Comparison of ENCODE assay signal across 9 cellular contexts in the genomic region with DNA sequence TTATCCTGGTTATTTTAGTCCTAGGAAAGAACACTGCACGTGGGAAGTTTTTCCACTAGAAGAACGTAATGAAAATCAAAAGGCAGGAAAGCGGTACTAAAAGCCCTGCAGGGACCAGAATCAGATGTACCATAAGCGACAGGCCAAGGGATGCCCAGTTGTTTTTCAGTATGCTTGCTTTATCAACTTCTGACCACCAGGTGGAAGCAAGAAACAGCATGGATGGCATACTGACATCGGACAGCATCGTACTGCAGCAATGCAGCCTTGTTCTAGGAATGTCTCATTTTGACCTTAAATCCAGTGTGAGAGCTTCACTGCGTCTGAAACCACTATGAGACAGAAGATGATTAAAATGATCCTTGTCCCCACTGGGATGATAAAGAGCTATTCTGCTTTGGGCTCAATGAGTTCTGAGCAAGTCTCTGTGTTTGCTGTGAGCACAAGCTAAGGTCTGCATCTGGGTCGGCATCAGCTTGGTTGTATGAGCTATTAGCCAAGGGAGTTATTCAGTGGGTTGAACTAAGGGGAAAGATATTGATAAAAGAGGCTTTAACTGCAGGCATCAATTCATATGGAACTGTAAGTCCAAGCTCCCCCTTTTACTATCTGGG. TPM values are rescaled to one million over a fixed set of nuclear protein-coding genes. Genes with fewer than 3 reads are reported as not detected.
A peak's percentile ranks its signal among the peaks of the same experiment; 100 is the strongest.
DNase-seq lines count a peak whose midpoint lies in the region; ATAC-seq and TF ChIP-seq lines count a peak whose summit lies in the region.
"Had no signal": no experiment of that assay in that cellular context is flagged by ENCODE, and none has a peak within 500 bp of the region (broad histone marks: within the 10 kb centered on the region; RNA-seq: fewer than 3 reads in every experiment).

No MANE protein-coding gene starts in this region.

- peak; percentile 87 for TF ChIP-seq CTCF in brain (conservative IDR thresholded peaks at IDR 0.05)

- H3K27ac Mint-ChIP-seq in brain = peak overlapping the region in 3 of 5 experiments; percentile 37 to 85 (median 52)
- H3K27ac Mint-ChIP-seq: dendritic cell treated with granulocyte-macrophage colony-stimulating factor and Interleukin-4, amounts not matched to agents 40 ng/mL and 50 ng/mL, for 4 days had no signal

- H3K4me3 Mint-ChIP-seq in brain = peak overlapping the region; percentile 18 to 31 (median 19)
- H3K4me3 Mint-ChIP-seq: dendritic cell treated with granulocyte-macrophage colony-stimulating factor and Interleukin-4, amounts not matched to agents 40 ng/mL and 50 ng/mL, for 4 days had no signal

- H3K27me3 Mint-ChIP-seq in brain = peaks cover 14% of the 10 kb centered on the region

- H3K36me3 ChIP-seq in SK-N-MC (ENCODE audit: insufficient read depth, low read length) = no peaks in the 10 kb centered on the region

- ATAC-seq in GM21737 (IDR thresholded peaks at IDR 0.05; ENCODE audit: unreplicated experiment) (peak; percentile 84), HG03139 (IDR thresholded peaks at IDR 0.05; ENCODE audit: unreplicated experiment) (no peak)

- H3K9me3 ChIP-seq in SK-N-MC (ENCODE audit: low read depth, low read length) = no peaks in the 10 kb centered on the region

- peaks cover 0 to 2% (median 0%) of the 10 kb centered on the region in 5 experiments for H3K9me3 Mint-ChIP-seq in brain
- H3K9me3 Mint-ChIP-seq: dendritic cell treated with granulocyte-macrophage colony-stimulating factor and Interleukin-4, amounts not matched to agents 40 ng/mL and 50 ng/mL, for 4 days had no signal

- no peak overlapping the region for H3K4me3 ChIP-seq in SK-N-MC

- H3K9ac ChIP-seq in SK-N-MC (ENCODE audit: insufficient read length) = no peak overlapping the region

- DNase-seq in ELR (ENCODE audit: low read depth) (peak; percentile 87), MV-4-11 (lab: John Stamatoyannopoulos, UW) (peak; percentile 60), SK-N-MC (ENCODE audit: low read depth, low spot score) (peak; percentile 55), iPS-NIHi11 (ENCODE audit: low spot score) (peak; percentile 83)
- peak in 2 of 3 donors; percentile 5 to 48 for DNase-seq in stimulated activated CD4-positive, alpha-beta T cell treated with anti-CD3 and anti-CD28 coated beads, Interleukin-12 subunit alpha, Interleukin-12 subunit beta, amount 100 ng/mL, for 48 hours (ENCODE audit: low read depth in 2 of 3, low spot score in 1 of 3)

- H3K36me3 Mint-ChIP-seq in brain = no peaks in the 10 kb centered on the region

- H3K4me1 Mint-ChIP-seq in brain = peaks cover 44% of the 10 kb centered on the region

- H3K27ac ChIP-seq in SK-N-MC = no peak overlapping the region

RNA-seq across cellular contexts. Expression of gene CDK15, which starts 54.3 kb away (rescaled TPM):
- polyA plus RNA-seq in brain (ENCODE audit: insufficient read depth, low read depth, low replicate concordance) = not detected

Comparison
In these comparisons a context has a peak if more than half of its experiments do, and no peak if none do; other contexts are left out.
1. DNase-seq: peak in every context shown above with its lines; median percentile 87 in ELR; 83 in iPS-NIHi11; 60 in MV-4-11; 55 in SK-N-MC; 26 in stimulated activated CD4-positive, alpha-beta T cell treated with anti-CD3 and anti-CD28 coated beads, Interleukin-12 subunit alpha, Interleukin-12 subunit beta, amount 100 ng/mL, for 48 hours.